22 cellular contexts compared by ENCODE assay signal in genomic region chr4:8910822-8911310, GRCh38. TPM values are rescaled to one million over a fixed set of nuclear protein-coding genes. Genes with fewer than 3 reads are reported as not detected.
DNase-seq lines count a peak whose midpoint lies in the region; ATAC-seq and TF ChIP-seq lines count a peak whose summit lies in the region.
"Had no signal": no experiment of that assay in that cellular context is flagged by ENCODE, and none has a peak within 500 bp of the region (broad histone marks: within the 10 kb centered on the region; RNA-seq: fewer than 3 reads in every experiment).

No MANE protein-coding gene starts in this region.

- H3K27ac ChIP-seq in GM23248 (no peak overlapping the region; the same call in 1 of the 2 replicates), endodermal cell (ENCODE audit: low read depth, low read length) (no peak overlapping the region), testis (no peak overlapping the region), lower lobe of right lung (no peak overlapping the region)
- H3K27ac ChIP-seq: gastrocnemius medialis, ovary had no signal

- H3K4me3 ChIP-seq in GM23248 (no peak overlapping the region), endodermal cell (ENCODE audit: low read length) (no peak overlapping the region), testis (no peak overlapping the region), lower lobe of right lung (no peak overlapping the region)
- H3K4me3 ChIP-seq: gastrocnemius medialis, ovary had no signal

- no peaks in the 10 kb centered on the region for H3K36me3 Mint-ChIP-seq in activated naive CD4-positive, alpha-beta T cell treated with anti-CD3 and anti-CD28 coated beads, Interleukin-2, amount 10 ng/mL, durations not matched to agents 7 days and 5 days
- H3K36me3 Mint-ChIP-seq in endodermal cell (ENCODE audit: low read depth) (no peaks in the 10 kb centered on the region), natural killer cell (no peaks in the 10 kb centered on the region)

- no peak overlapping the region for H3K4me2 ChIP-seq in GM23248 (ENCODE audit: unreplicated experiment)

- no peaks in the 10 kb centered on the region for H3K9me2 ChIP-seq in GM23248 (ENCODE audit: insufficient read depth)

- no peaks in the 10 kb centered on the region for H3K27me3 Mint-ChIP-seq in activated naive CD4-positive, alpha-beta T cell treated with anti-CD3 and anti-CD28 coated beads, Interleukin-2, amount 10 ng/mL, durations not matched to agents 7 days and 5 days
- H3K27me3 Mint-ChIP-seq in endodermal cell (ENCODE audit: insufficient read depth) (peaks cover 7% of the 10 kb centered on the region), natural killer cell (ENCODE audit: low read depth in 2 of 2) (peaks cover 0 to 2% of the 10 kb centered on the region in 2 donors)

- H3K79me2 ChIP-seq in GM23248 (ENCODE audit: insufficient read depth) = no peaks in the 10 kb centered on the region

- TF ChIP-seq CTCF in endodermal cell (conservative IDR thresholded peaks at IDR 0.05) (no peak), testis (IDR thresholded peaks at IDR 0.05) (no peak), lower lobe of right lung (IDR thresholded peaks at IDR 0.05) (no peak), natural killer cell (IDR thresholded peaks at IDR 0.05) (no peak)

- no peaks in the 10 kb centered on the region for H3K36me3 ChIP-seq in GM23248 (ENCODE audit: low read depth)
- no peaks in the 10 kb centered on the region for H3K36me3 ChIP-seq in endodermal cell (ENCODE audit: control insufficient read depth, insufficient read depth, low read length)
- no peaks in the 10 kb centered on the region for H3K36me3 ChIP-seq in testis (ENCODE audit: low read depth, missing control alignments)
- no peaks in the 10 kb centered on the region for H3K36me3 ChIP-seq in lower lobe of right lung
- H3K36me3 ChIP-seq: gastrocnemius medialis, ovary had no signal

- no peaks in the 10 kb centered on the region for H3K9me3 Mint-ChIP-seq in activated naive CD4-positive, alpha-beta T cell treated with anti-CD3 and anti-CD28 coated beads, Interleukin-2, amount 10 ng/mL, durations not matched to agents 7 days and 5 days
- H3K9me3 Mint-ChIP-seq in endodermal cell = no peaks in the 10 kb centered on the region
- H3K9me3 Mint-ChIP-seq in natural killer cell = no peaks in the 10 kb centered on the region
- H3K9me3 Mint-ChIP-seq: activated T-helper 1 cell treated with anti-CD3 and anti-CD28 coated beads, Interleukin-12 subunit alpha, Interleukin-12 subunit beta, Interleukin-2, Interleukin-4 antibody, amounts not matched to agents 30 ng/mL and 10 ng/mL and 1 ng/mL, durations not matched to agents 14 hours and 24 hours and 36 hours had no signal

- H2AFZ ChIP-seq in GM23248 = no peak overlapping the region

- H3K9me3 ChIP-seq in GM23248 (ENCODE audit: low read depth) (no peaks in the 10 kb centered on the region), endodermal cell (ENCODE audit: control insufficient read depth, low read length) (no peaks in the 10 kb centered on the region), testis (no peaks in the 10 kb centered on the region), lower lobe of right lung (no peaks in the 10 kb centered on the region)
- H3K9me3 ChIP-seq: gastrocnemius medialis, ovary had no signal

- H3K9ac ChIP-seq in GM23248 = 0 out of 2 replicates have a peak overlapping the region, but pooled peaks have one; percentile 26
- H3K9ac ChIP-seq in endodermal cell (ENCODE audit: extremely low read depth, low read length, poor library complexity, severe bottlenecking) = no peak overlapping the region

- H3K4me1 ChIP-seq in GM23248 (ENCODE audit: insufficient read depth) (peaks cover 15% of the 10 kb centered on the region), endodermal cell (ENCODE audit: control insufficient read depth, insufficient read depth, low read length) (no peaks in the 10 kb centered on the region), testis (no peaks in the 10 kb centered on the region), lower lobe of right lung (no peaks in the 10 kb centered on the region)
- H3K4me1 ChIP-seq: gastrocnemius medialis had no signal

- intact Hi-C loops in testis (cut with DNase I; ENCODE audit: low total_unique reads) = no loop called here
- intact Hi-C loops in lower lobe of right lung (cut with DNase I) = no loop called here
- intact Hi-C loops in natural killer cell (cut with micrococcal nuclease) = no loop called here

- DNase-seq in activated naive CD4-positive, alpha-beta T cell treated with anti-CD3 and anti-CD28 coated beads, Interleukin-2, amount 10 ng/mL, durations not matched to agents 7 days and 5 days = peak; percentile 14
- no peak for DNase-seq in activated naive CD4-positive, alpha-beta T cell (lab: John Stamatoyannopoulos, UW)
- DNase-seq in GM23248 (peak; percentile 71), endodermal cell (peak; percentile 41), testis (peak; percentile 10), lower lobe of right lung (no peak), natural killer cell (no peak)
- DNase-seq: activated CD4-positive, alpha-beta T cell treated with anti-CD3 and anti-CD28 coated beads, Interleukin-2, amount 50 U/mL, for 1 hour; erythroblast; gastrocnemius medialis; NCI-H2227 treated with DMSO at 0.1 percent for 48 hours; RPMI8226 had no signal

- no peak overlapping the region for H3K4me3 Mint-ChIP-seq in activated naive CD4-positive, alpha-beta T cell treated with anti-CD3 and anti-CD28 coated beads, Interleukin-2, amount 10 ng/mL, durations not matched to agents 7 days and 5 days
- no peak overlapping the region for H3K4me3 Mint-ChIP-seq in endodermal cell
- no peak overlapping the region for H3K4me3 Mint-ChIP-seq in natural killer cell
- H3K4me3 Mint-ChIP-seq: activated T-helper 1 cell treated with anti-CD3 and anti-CD28 coated beads, Interleukin-12 subunit alpha, Interleukin-12 subunit beta, Interleukin-2, Interleukin-4 antibody, amounts not matched to agents 30 ng/mL and 10 ng/mL and 1 ng/mL, durations not matched to agents 14 hours and 24 hours and 36 hours had no signal

- H3F3A ChIP-seq in GM23248 (ENCODE audit: insufficient read depth) = peaks cover 8% of the 10 kb centered on the region; the same call in 1 of the 2 replicates

- WGBS in GM23248 (ENCODE audit: low coverage in 1 of 2, low lambda C conversion rate in 2 of 2, missing lambda C conversion rate in 2 of 2), 2 experiments = 18% methylated on average over 12 to 15 of the region's 15 CpGs
- 83 to 87% methylated on average over 10 to 15 of the region's 15 CpGs for WGBS in endodermal cell (ENCODE audit: insufficient coverage in 1 of 2, insufficient read length in 1 of 2), 2 experiments
- WGBS in testis, 2 donors = 60 to 64% methylated on average over 12 to 15 of the region's 15 CpGs

- no peak for TF ChIP-seq POLR2A in testis (IDR thresholded peaks at IDR 0.05)

- no peaks in the 10 kb centered on the region for H4K20me1 ChIP-seq in GM23248 (ENCODE audit: insufficient read depth)

- CTCF ChIA-PET in activated naive CD4-positive, alpha-beta T cell treated with anti-CD3 and anti-CD28 coated beads, Interleukin-2, amount 10 ng/mL, durations not matched to agents 7 days and 5 days (lab: Charles Lee) = no interaction called here

- in situ Hi-C loops in GM23248 (cut with MboI) = no loop called here

- H3K27ac Mint-ChIP-seq in activated naive CD4-positive, alpha-beta T cell treated with anti-CD3 and anti-CD28 coated beads, Interleukin-2, amount 10 ng/mL, durations not matched to agents 7 days and 5 days = no peak overlapping the region
- H3K27ac Mint-ChIP-seq in endodermal cell (no peak overlapping the region), natural killer cell (no peak overlapping the region)
- H3K27ac Mint-ChIP-seq: activated T-helper 1 cell treated with anti-CD3 and anti-CD28 coated beads, Interleukin-12 subunit alpha, Interleukin-12 subunit beta, Interleukin-2, Interleukin-4 antibody, amounts not matched to agents 30 ng/mL and 10 ng/mL and 1 ng/mL, durations not matched to agents 14 hours and 24 hours and 36 hours had no signal

- H3K4me1 Mint-ChIP-seq in activated naive CD4-positive, alpha-beta T cell treated with anti-CD3 and anti-CD28 coated beads, Interleukin-2, amount 10 ng/mL, durations not matched to agents 7 days and 5 days = no peaks in the 10 kb centered on the region
- H3K4me1 Mint-ChIP-seq in endodermal cell (no peaks in the 10 kb centered on the region), natural killer cell (no peaks in the 10 kb centered on the region)

- ATAC-seq in HG02852 (IDR thresholded peaks at IDR 0.05; ENCODE audit: unreplicated experiment) (no peak), lower lobe of right lung (no peak), natural killer cell (no peak)
- ATAC-seq: gastrocnemius medialis had no signal

- peaks cover 14% of the 10 kb centered on the region for H3K27me3 ChIP-seq in GM23248 (replicated peaks; ENCODE audit: insufficient read depth)
- H3K27me3 ChIP-seq in endodermal cell (ENCODE audit: control insufficient read depth, insufficient read depth, low read length, poor library complexity, severe bottlenecking) = peaks cover 5% of the 10 kb centered on the region
- H3K27me3 ChIP-seq in testis = no peaks in the 10 kb centered on the region
- H3K27me3 ChIP-seq in lower lobe of right lung (ENCODE audit: low read depth) = peaks cover 23% of the 10 kb centered on the region
- H3K27me3 ChIP-seq: ovary had no signal

RNA-seq across cellular contexts. Expression of gene HMX1, which starts 39.2 kb away (rescaled TPM):
- total RNA-seq in GM23248 (2014; rRNA removed; shearing (Covaris generic)) = not detected in 2 replicates
- not detected in 2 replicates for polyA plus RNA-seq in GM23248 (2016; fragmentation: Nextera tagmentation; extraction: Ambion mirVana)
- 1 to 10 TPM in 1 of 2 donors, not detected in 1; 1.2 TPM for total RNA-seq in endodermal cell
- 1.4 TPM for polyA plus RNA-seq in endodermal cell (2013, experiment 1 of 2)
- 0.95 TPM for polyA plus RNA-seq in endodermal cell (2013, experiment 2 of 2)
- total RNA-seq in testis = 1 to 10 TPM; 4.2 to 7.3 TPM
- 0.65 TPM for polyA plus RNA-seq in testis (ENCODE audit: insufficient read depth, low read depth, low replicate concordance)
- not detected for total RNA-seq in lower lobe of right lung
- total RNA-seq in natural killer cell = not detected
- total RNA-seq: activated T-helper 1 cell treated with anti-CD3 and anti-CD28 coated beads, Interleukin-12 subunit alpha, Interleukin-12 subunit beta, Interleukin-2, Interleukin-4 antibody, amounts not matched to agents 30 ng/mL and 10 ng/mL and 1 ng/mL, durations not matched to agents 14 hours and 24 hours and 36 hours; bronchial epithelial cell; dermis microvascular lymphatic vessel endothelial cell; gastrocnemius medialis; HT1080; liver; myocyte; ovary; subcutaneous adipose tissue had no signal
- polyA plus RNA-seq: adipose tissue, liver, ovary had no signal

Comparison
In these comparisons a context has a peak if more than half of its experiments do, and no peak if none do; other contexts are left out.
1. DNase-seq: peak in activated naive CD4-positive, alpha-beta T cell treated with anti-CD3 and anti-CD28 coated beads, Interleukin-2, amount 10 ng/mL, durations not matched to agents 7 days and 5 days (single experiment), GM23248 (single experiment), endodermal cell (single experiment) and testis (single experiment); none in activated naive CD4-positive, alpha-beta T cell (0 of 4), lower lobe of right lung (single experiment) and natural killer cell (single experiment).